ENCODE assay signal across 1 cellular context in genomic region chr22:37625737-37626136, GRCh38.
A peak's percentile ranks its signal among the peaks of the same experiment; 100 is the strongest.
TF ChIP-seq lines count a peak whose summit lies in the region.

No MANE protein-coding gene starts in this region.

TF ChIP-seq in K562, 482 proteins besides CTCF, POLR2A, EP300 and RAD21:
- TF ChIP-seq COPS2 (conservative IDR thresholded peaks at IDR 0.05) (no peak), POLR2G (IDR thresholded peaks at IDR 0.05; ENCODE audit: low read depth, low read length) (peak; percentile 54; the same call in 1 of the 2 replicates)
